ENCODE assay signal across 8 cellular contexts in the genomic region with DNA sequence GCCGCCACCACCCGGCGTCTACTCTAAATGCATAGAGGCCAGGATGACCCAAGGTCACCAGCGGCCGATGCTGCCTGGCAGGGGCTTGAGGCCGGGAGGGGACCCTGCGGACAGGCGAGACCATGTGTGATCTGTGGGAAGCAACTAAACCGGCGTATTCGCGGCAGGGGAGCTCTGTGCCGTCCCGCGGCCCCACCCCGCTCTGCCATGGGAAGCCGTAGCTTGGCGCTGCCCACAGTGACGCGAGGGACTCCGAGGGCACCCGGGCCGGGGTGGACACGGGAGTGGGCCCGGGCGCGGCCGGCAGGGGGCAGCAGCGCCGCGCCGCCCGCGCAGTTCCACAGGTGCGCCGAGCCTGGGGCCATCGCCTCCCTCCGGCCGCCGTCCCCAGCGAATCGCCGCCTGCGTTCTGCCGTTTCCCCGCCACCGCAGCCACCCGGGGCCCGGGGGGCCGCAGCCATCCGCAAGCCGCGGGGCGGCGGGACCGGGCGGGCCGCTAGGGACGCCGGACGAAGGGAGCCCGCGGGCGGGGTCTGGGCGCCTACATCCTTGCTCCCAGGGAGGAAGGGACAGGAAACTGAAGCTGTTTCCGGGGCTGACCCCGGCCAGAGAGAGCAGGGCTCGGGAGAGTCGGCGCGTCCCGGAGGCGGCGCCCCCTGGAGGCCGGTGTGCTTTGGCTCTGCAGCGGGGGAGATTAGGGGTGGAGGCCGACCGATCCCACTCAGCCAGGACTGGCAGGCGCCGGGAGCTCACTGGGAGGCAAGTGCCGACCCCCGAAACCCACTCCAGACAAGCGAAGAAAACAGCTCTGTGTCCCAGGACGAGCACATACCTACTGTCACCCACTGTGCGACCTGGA. TPM values are rescaled to one million over a fixed set of nuclear protein-coding genes. Genes with fewer than 3 reads are reported as not detected.
DNase-seq lines count a peak whose midpoint lies in the region; ATAC-seq, FAIRE-seq and TF ChIP-seq lines count a peak whose summit lies in the region.

No MANE protein-coding gene starts in this region.

- peak; percentile 98 for ATAC-seq in gastroesophageal sphincter

- DNase-seq in GOT3 (lab: John Stamatoyannopoulos, UW) = peak; percentile 62
- DNase-seq in Kasumi-1 (lab: John Stamatoyannopoulos, UW) = peak; percentile 87 to 90
- DNase-seq in RPMI8226 = peak; percentile 72
- peak; percentile 47 to 63 (median 58) for DNase-seq in activated naive CD4-positive, alpha-beta T cell (lab: John Stamatoyannopoulos, UW)
- DNase-seq in nucleus accumbens (lab: John Stamatoyannopoulos, UW) = peak in 55 of 56 donors; percentile 50 to 97 (median 86)
- DNase-seq in superior temporal gyrus (ENCODE audit: extremely low spot score) = peak; percentile 89

- TF ChIP-seq POLR2A in gastroesophageal sphincter (IDR thresholded peaks at IDR 0.05) = peak; percentile 68 to 74

- H3K4me1 ChIP-seq in gastroesophageal sphincter = peaks cover 0 to 23% (median 11%) of the 10 kb centered on the region in 3 donors

- WGBS in gastroesophageal sphincter (ENCODE audit: low coverage in 1 of 2), 2 donors = 5% methylated on average over 4 of the region's 85 CpGs; no CpG with 5 or more reads in 1 of the 2 donors

- TF ChIP-seq CTCF in gastroesophageal sphincter (IDR thresholded peaks at IDR 0.05) = peak; percentile 68 to 93 (median 82)

- H3K4me3 ChIP-seq in gastroesophageal sphincter = peak overlapping the region; percentile 60 to 73

- peak overlapping the region; percentile 79 to 97 (median 94) for H3K27ac ChIP-seq in gastroesophageal sphincter

- FAIRE-seq in G401.6 (lab: Jason Lieb, UNC) = peak; percentile 28

- H3K36me3 ChIP-seq in gastroesophageal sphincter = no peaks in the 10 kb centered on the region

- no peak for TF ChIP-seq EP300 in gastroesophageal sphincter (IDR thresholded peaks at IDR 0.05)

- H3K9me3 ChIP-seq in gastroesophageal sphincter = no peaks in the 10 kb centered on the region

- H3K27me3 ChIP-seq in gastroesophageal sphincter = no peaks in the 10 kb centered on the region

RNA-seq across cellular contexts. Expression of gene HDHD5, which starts 12.5 kb away (rescaled TPM):
- total RNA-seq in gastroesophageal sphincter = 10 to 100 TPM; 20.4 to 37.1 (median 33.0) TPM

RNA-seq across cellular contexts. Expression of gene ADA2, which starts 47.7 kb away (rescaled TPM):
- 10 to 100 TPM in 1 of 4 donors, 1 to 10 TPM in 3; 4.7 to 16.4 (median 5.4) TPM for total RNA-seq in gastroesophageal sphincter

RNA-seq across cellular contexts. Expression of gene TMEM121B, which starts 50.4 kb away (rescaled TPM):
- total RNA-seq in gastroesophageal sphincter = under 1 TPM; 0.30 to 0.81 (median 0.54) TPM

Comparison
In these comparisons a context has a peak if more than half of its experiments do, and no peak if none do; other contexts are left out.
1. Peak in every context shown above with its lines: DNase-seq, ATAC-seq, H3K4me3 ChIP-seq and H3K27ac ChIP-seq.